In the genomic region with DNA sequence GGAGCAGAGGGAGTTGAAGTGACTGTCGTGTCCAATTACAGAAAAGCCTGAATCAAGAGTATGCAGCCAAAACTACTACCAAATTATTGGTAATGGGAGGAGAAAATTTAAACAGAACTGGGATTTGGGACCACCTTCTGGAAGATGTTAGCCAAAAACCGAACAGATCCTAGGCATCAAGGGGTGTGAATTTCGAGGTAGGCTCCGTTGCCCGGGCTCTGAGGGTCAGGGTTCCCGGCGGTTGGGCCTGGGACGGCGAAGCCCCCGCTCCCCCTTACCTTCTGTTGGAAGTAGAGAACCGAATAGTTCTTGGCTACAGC, we compare ENCODE assay signal across 8 cellular contexts. TPM values are rescaled to one million over a fixed set of nuclear protein-coding genes. Genes with fewer than 3 reads are reported as not detected.
A peak's percentile ranks its signal among the peaks of the same experiment; 100 is the strongest.
DNase-seq lines count a peak whose midpoint lies in the region; ATAC-seq and TF ChIP-seq lines count a peak whose summit lies in the region.

No MANE protein-coding gene starts in this region.

- TF ChIP-seq POLR2A in suprapubic skin (IDR thresholded peaks at IDR 0.05) = no peak

- H3K36me3 ChIP-seq in heart right ventricle (no peaks in the 10 kb centered on the region), iPS-18a (ENCODE audit: control insufficient read depth, low read depth, low read length) (no peaks in the 10 kb centered on the region), suprapubic skin (no peaks in the 10 kb centered on the region)

- no peaks in the 10 kb centered on the region for H3K9me3 ChIP-seq in heart right ventricle
- H3K9me3 ChIP-seq in iPS-18a (ENCODE audit: control insufficient read depth, low read depth, low read length) = no peaks in the 10 kb centered on the region
- H3K9me3 ChIP-seq in suprapubic skin = no peaks in the 10 kb centered on the region

- H3K27me3 Mint-ChIP-seq in activated CD4-positive, alpha-beta memory T cell treated with anti-CD3 and anti-CD28 coated beads, Interleukin-2, amount 10 ng/mL, durations not matched to agents 7 days and 5 days = no peaks in the 10 kb centered on the region

- H3K4me3 Mint-ChIP-seq in activated CD4-positive, alpha-beta memory T cell treated with anti-CD3 and anti-CD28 coated beads, Interleukin-2, amount 10 ng/mL, durations not matched to agents 7 days and 5 days = peak overlapping the region; percentile 97

- H3K9ac ChIP-seq in iPS-18a (ENCODE audit: low read length) = peak overlapping the region; percentile 83

- intact Hi-C loops in heart right ventricle (cut with DNase I) (loop anchor here (2.0 to 10.0 kb wide), 17 partner anchors 33 to 925 kb away; a partner anchor contains a TSS), Right ventricle myocardium superior (cut with DNase I) (loop anchor here (10.0 kb wide), 1 partner anchor 255 kb away; a partner anchor contains a TSS)

- no peak for TF ChIP-seq CTCF in heart right ventricle (IDR thresholded peaks at IDR 0.05)
- no peak for TF ChIP-seq CTCF in suprapubic skin (IDR thresholded peaks at IDR 0.05)

- H3K9me3 Mint-ChIP-seq in activated CD4-positive, alpha-beta memory T cell treated with anti-CD3 and anti-CD28 coated beads, Interleukin-2, amount 10 ng/mL, durations not matched to agents 7 days and 5 days = no peaks in the 10 kb centered on the region

- ATAC-seq in heart right ventricle (peak in 1 of 8 donors; percentile 1), Right ventricle myocardium superior (ENCODE audit: poor library complexity) (no peak)

- H3K4me1 Mint-ChIP-seq in activated CD4-positive, alpha-beta memory T cell treated with anti-CD3 and anti-CD28 coated beads, Interleukin-2, amount 10 ng/mL, durations not matched to agents 7 days and 5 days = peaks cover 46% of the 10 kb centered on the region

- peak overlapping the region; percentile 100 for H3K27ac Mint-ChIP-seq in activated CD4-positive, alpha-beta memory T cell treated with anti-CD3 and anti-CD28 coated beads, Interleukin-2, amount 10 ng/mL, durations not matched to agents 7 days and 5 days

- no peaks in the 10 kb centered on the region for H3K27me3 ChIP-seq in heart right ventricle
- no peaks in the 10 kb centered on the region for H3K27me3 ChIP-seq in iPS-18a (ENCODE audit: control insufficient read depth, insufficient read depth, low read length)
- H3K27me3 ChIP-seq in suprapubic skin = no peaks in the 10 kb centered on the region

- H3K36me3 Mint-ChIP-seq in activated CD4-positive, alpha-beta memory T cell treated with anti-CD3 and anti-CD28 coated beads, Interleukin-2, amount 10 ng/mL, durations not matched to agents 7 days and 5 days (ENCODE audit: low read depth) = peaks cover 3% of the 10 kb centered on the region

- H3K27ac ChIP-seq in heart right ventricle = peak overlapping the region in 9 of 10 donors; percentile 83 to 94 (median 85)
- peak overlapping the region; percentile 55 for H3K27ac ChIP-seq in iPS-18a (ENCODE audit: low read length)
- peak overlapping the region; percentile 97 for H3K27ac ChIP-seq in suprapubic skin

- TF ChIP-seq EP300 in suprapubic skin (IDR thresholded peaks at IDR 0.05) = no peak

- no peak for DNase-seq in heart right ventricle
- DNase-seq in Right ventricle myocardium superior = no peak
- DNase-seq in activated CD4-positive, alpha-beta memory T cell treated with anti-CD3 and anti-CD28 coated beads, Interleukin-2, amount 10 ng/mL, durations not matched to agents 7 days and 5 days = no peak
- no peak for DNase-seq in suprapubic skin (ENCODE audit: low spot score in 2 of 2)
- no peak for DNase-seq in HT-29 (ENCODE audit: low spot score)
- DNase-seq in NCI-H510A (lab: John Stamatoyannopoulos, UW) = no peak
- DNase-seq in stimulated activated CD4-positive, alpha-beta T cell treated with anti-CD3 and anti-CD28 coated beads, Interleukin-12 subunit alpha, Interleukin-12 subunit beta, amount 100 ng/mL, for 4 hours = no peak

- H3K4me3 ChIP-seq in heart right ventricle = peak overlapping the region; percentile 56 to 85 (median 75)
- H3K4me3 ChIP-seq in iPS-18a (ENCODE audit: low read length) = peak overlapping the region; percentile 92
- H3K4me3 ChIP-seq in suprapubic skin = peak overlapping the region; percentile 78

- POLR2A ChIA-PET in activated CD4-positive, alpha-beta memory T cell treated with anti-CD3 and anti-CD28 coated beads, Interleukin-2, amount 10 ng/mL, durations not matched to agents 7 days and 5 days (lab: Charles Lee) = interaction anchor here (0.6 to 4.0 kb wide), 16 partner anchors 15 to 393 kb away, joined by 3 to 124 read pairs (median 9); a partner anchor contains a TSS

- H3K4me1 ChIP-seq in heart right ventricle (peaks cover 7 to 56% (median 25%) of the 10 kb centered on the region in 9 donors), iPS-18a (ENCODE audit: control insufficient read depth, low read depth, low read length) (peaks cover 15% of the 10 kb centered on the region), suprapubic skin (peaks cover 42% of the 10 kb centered on the region)

- CTCF ChIA-PET in activated CD4-positive, alpha-beta memory T cell treated with anti-CD3 and anti-CD28 coated beads, Interleukin-2, amount 10 ng/mL, durations not matched to agents 7 days and 5 days (lab: Charles Lee) = interaction anchor here (0.9 to 7.5 kb wide), 7 partner anchors 32 to 393 kb away, joined by 3 to 71 read pairs (median 13); a partner anchor contains a TSS

- 0 to 2% methylated on average over 11 of the region's 11 CpGs for WGBS in heart right ventricle, 2 donors
- 0% methylated on average over 11 of the region's 11 CpGs for WGBS in suprapubic skin

RNA-seq across cellular contexts. Expression of a gene that starts 0.3 kb away (rescaled TPM):
- total RNA-seq in heart right ventricle = 10 to 100 TPM; 28.8 to 89.8 (median 41.4) TPM
- 10 to 100 TPM; 18.0 to 42.0 TPM for polyA plus RNA-seq in heart right ventricle
- total RNA-seq in Right ventricle myocardium superior = 37.2 TPM
- 10 to 100 TPM; 24.5 to 30.1 TPM for total RNA-seq in activated CD4-positive, alpha-beta memory T cell treated with anti-CD3 and anti-CD28 coated beads, Interleukin-2, amount 10 ng/mL, durations not matched to agents 7 days and 5 days
- 10 to 100 TPM; 36.0 to 50.9 (median 50.4) TPM for total RNA-seq in suprapubic skin
- total RNA-seq in HT-29 (2014; rRNA removed; shearing (Covaris generic)) = 4.4 and 7.0 TPM in 2 replicates

RNA-seq across cellular contexts. Expression of a gene that starts 1.6 kb away (rescaled TPM):
- 1 to 10 TPM in 3 of 10 donors, under 1 TPM in 7; 0.13 to 2.4 (median 0.65) TPM for total RNA-seq in heart right ventricle
- polyA plus RNA-seq in heart right ventricle = under 1 TPM; 0.37 to 0.38 TPM
- total RNA-seq in Right ventricle myocardium superior = 0.89 TPM
- total RNA-seq in activated CD4-positive, alpha-beta memory T cell treated with anti-CD3 and anti-CD28 coated beads, Interleukin-2, amount 10 ng/mL, durations not matched to agents 7 days and 5 days = 10 to 100 TPM; 10.1 to 11.0 TPM
- 1 to 10 TPM; 1.5 to 5.7 (median 4.1) TPM for total RNA-seq in suprapubic skin
- 5.2 and 5.7 TPM in 2 replicates for total RNA-seq in HT-29 (2014; rRNA removed; shearing (Covaris generic))
